In the genomic region with DNA sequence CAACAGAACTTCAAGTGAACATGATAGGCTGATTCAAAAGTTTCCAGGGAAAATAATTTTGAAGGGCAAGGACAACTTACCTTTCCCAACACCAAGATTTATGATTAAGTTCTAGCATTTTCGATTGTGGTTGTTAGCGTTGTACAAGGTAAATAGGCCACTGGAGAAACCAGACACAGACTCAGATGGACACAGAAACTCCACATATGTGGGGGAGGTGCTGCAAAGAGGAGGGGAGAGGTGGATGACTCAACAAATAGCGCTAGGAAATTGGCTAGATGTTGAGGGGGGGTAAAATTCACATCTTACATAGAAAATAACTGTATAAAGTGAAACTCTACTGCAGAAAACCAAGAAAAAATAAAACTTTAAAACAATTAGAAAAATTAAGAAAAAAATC, we compare ENCODE assay signal across 1 cellular context.
A peak's percentile ranks its signal among the peaks of the same experiment; 100 is the strongest.
TF ChIP-seq lines count a peak whose summit lies in the region.

No MANE protein-coding gene starts in this region.

TF ChIP-seq in K562, 482 proteins besides CTCF, POLR2A, EP300 and RAD21 (continued from another document):
- TF ChIP-seq, protein P1, sequence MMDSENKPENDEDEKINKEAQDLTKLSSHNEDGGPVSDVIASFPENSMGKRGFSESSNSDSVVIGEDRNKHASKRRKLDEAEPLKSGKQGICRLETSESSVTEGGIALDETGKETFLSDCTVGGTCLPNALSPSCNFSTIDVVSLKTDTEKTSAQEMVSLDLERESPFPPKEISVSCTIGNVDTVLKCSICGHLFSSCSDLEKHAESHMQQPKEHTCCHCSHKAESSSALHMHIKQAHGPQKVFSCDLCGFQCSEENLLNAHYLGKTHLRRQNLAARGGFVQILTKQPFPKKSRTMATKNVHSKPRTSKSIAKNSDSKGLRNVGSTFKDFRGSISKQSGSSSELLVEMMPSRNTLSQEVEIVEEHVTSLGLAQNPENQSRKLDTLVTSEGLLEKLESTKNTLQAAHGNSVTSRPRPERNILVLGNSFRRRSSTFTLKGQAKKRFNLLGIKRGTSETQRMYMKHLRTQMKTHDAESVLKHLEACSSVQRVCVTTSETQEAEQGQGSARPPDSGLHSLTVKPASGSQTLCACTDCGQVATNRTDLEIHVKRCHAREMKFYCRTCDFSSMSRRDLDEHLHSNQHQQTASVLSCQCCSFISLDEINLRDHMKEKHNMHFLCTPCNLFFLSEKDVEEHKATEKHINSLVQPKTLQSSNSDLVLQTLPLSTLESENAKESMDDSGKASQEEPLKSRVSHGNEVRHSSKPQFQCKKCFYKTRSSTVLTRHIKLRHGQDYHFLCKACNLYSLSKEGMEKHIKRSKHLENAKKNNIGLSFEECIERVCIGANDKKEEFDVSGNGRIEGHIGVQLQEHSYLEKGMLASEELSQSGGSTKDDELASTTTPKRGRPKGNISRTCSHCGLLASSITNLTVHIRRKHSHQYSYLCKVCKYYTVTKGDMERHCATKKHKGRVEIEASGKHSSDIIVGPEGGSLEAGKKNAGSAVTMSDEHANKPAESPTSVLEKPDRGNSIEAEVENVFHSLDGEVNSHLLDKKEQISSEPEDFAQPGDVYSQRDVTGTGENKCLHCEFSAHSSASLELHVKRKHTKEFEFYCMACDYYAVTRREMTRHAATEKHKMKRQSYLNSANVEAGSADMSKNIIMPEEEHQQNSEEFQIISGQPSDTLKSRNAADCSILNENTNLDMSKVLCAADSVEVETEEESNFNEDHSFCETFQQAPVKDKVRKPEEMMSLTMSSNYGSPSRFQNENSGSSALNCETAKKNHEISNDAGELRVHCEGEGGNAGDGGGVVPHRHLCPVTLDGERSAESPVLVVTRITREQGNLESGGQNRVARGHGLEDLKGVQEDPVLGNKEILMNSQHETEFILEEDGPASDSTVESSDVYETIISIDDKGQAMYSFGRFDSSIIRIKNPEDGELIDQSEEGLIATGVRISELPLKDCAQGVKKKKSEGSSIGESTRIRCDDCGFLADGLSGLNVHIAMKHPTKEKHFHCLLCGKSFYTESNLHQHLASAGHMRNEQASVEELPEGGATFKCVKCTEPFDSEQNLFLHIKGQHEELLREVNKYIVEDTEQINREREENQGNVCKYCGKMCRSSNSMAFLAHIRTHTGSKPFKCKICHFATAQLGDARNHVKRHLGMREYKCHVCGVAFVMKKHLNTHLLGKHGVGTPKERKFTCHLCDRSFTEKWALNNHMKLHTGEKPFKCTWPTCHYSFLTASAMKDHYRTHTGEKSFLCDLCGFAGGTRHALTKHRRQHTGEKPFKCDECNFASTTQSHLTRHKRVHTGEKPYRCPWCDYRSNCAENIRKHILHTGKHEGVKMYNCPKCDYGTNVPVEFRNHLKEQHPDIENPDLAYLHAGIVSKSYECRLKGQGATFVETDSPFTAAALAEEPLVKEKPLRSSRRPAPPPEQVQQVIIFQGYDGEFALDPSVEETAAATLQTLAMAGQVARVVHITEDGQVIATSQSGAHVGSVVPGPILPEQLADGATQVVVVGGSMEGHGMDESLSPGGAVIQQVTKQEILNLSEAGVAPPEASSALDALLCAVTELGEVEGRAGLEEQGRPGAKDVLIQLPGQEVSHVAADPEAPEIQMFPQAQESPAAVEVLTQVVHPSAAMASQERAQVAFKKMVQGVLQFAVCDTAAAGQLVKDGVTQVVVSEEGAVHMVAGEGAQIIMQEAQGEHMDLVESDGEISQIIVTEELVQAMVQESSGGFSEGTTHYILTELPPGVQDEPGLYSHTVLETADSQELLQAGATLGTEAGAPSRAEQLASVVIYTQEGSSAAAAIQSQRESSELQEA (IDR thresholded peaks at IDR 0.05; ENCODE audit: low read depth) = no peak
- peak; percentile 92 for TF ChIP-seq JUND (IDR thresholded peaks at IDR 0.05; ENCODE audit: borderline replicate concordance, low read depth, low read length)
- peak; percentile 92; the same call in 2 of the 3 replicates for TF ChIP-seq JUND (tag; IDR thresholded peaks at IDR 0.05; ENCODE audit: borderline replicate concordance, low read depth, low read length)
- TF ChIP-seq ZNF766 (CRISPR knock-in tag; conservative IDR thresholded peaks at IDR 0.05) = peak; percentile 62; the same call in 1 of the 2 replicates
- peak; percentile 12 for TF ChIP-seq DACH1 (IDR thresholded peaks at IDR 0.05; ENCODE audit: partially characterized antibody)
- peak; percentile 31 for TF ChIP-seq MEIS2 (IDR thresholded peaks at IDR 0.05; ENCODE audit: partially characterized antibody)
- no peak for TF ChIP-seq TBP (optimal IDR thresholded peaks at IDR 0.05; ENCODE audit: low read depth, low read length)
- peak; percentile 20; the same call in 1 of the 2 replicates for TF ChIP-seq CBFA2T3 (IDR thresholded peaks at IDR 0.05)
- TF ChIP-seq CREM (IDR thresholded peaks at IDR 0.05; ENCODE audit: low read depth) = peak; percentile 22; the same call in 1 of the 2 replicates
- peak in 1 of 2 experiments; percentile 56; a peak in 1 of 4 replicates for TF ChIP-seq ARNT (IDR thresholded peaks at IDR 0.05)
- TF ChIP-seq ZFP36 (IDR thresholded peaks at IDR 0.05; ENCODE audit: low read depth, low read length, partially characterized antibody) = no peak
- TF ChIP-seq ILF3 (IDR thresholded peaks at IDR 0.05; ENCODE audit: borderline replicate concordance) = no peak
- no peak for TF ChIP-seq ZNF408 (CRISPR knock-in tag; IDR thresholded peaks at IDR 0.05; ENCODE audit: low read depth)
- TF ChIP-seq ATF7 (IDR thresholded peaks at IDR 0.05) = peak; percentile 24; the same call in 1 of the 2 replicates
- TF ChIP-seq, protein P2, sequence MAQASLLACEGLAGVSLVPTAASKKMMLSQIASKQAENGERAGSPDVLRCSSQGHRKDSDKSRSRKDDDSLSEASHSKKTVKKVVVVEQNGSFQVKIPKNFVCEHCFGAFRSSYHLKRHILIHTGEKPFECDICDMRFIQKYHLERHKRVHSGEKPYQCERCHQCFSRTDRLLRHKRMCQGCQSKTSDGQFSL (CRISPR knock-in tag; IDR thresholded peaks at IDR 0.05) = 0 out of 2 replicates have a peak, but pooled peaks have one; percentile 40
- TF ChIP-seq, protein P2 (tag; IDR thresholded peaks at IDR 0.05) = peak in 1 of 2 experiments; percentile 76; a peak in 2 of 4 replicates
- TF ChIP-seq MAFF (IDR thresholded peaks at IDR 0.05; ENCODE audit: low read length) = peak; percentile 85
- no peak for TF ChIP-seq ZNF217 (CRISPR knock-in tag; IDR thresholded peaks at IDR 0.05)
- no peak for TF ChIP-seq ZNF668 (CRISPR knock-in tag; IDR thresholded peaks at IDR 0.05)
- no peak for TF ChIP-seq ZKSCAN3 (CRISPR knock-in tag; IDR thresholded peaks at IDR 0.05)
- TF ChIP-seq, protein P3, sequence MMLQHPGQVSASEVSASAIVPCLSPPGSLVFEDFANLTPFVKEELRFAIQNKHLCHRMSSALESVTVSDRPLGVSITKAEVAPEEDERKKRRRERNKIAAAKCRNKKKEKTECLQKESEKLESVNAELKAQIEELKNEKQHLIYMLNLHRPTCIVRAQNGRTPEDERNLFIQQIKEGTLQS (IDR thresholded peaks at IDR 0.05) = peak; percentile 82
- TF ChIP-seq, protein P3 (CRISPR knock-in tag; conservative IDR thresholded peaks at IDR 0.05) = no peak
